Comparison of ENCODE assay signal across 26 cellular contexts in genomic region chr2:19282305-19282704, GRCh38.
"Had no signal": no experiment of that assay in that cellular context is flagged by ENCODE, and none has a peak within 500 bp of the region (broad histone marks: within the 10 kb centered on the region; RNA-seq: fewer than 3 reads in every experiment).

No MANE protein-coding gene starts in this region.

- H3K27me3 ChIP-seq: neutrophil, pancreas, right atrium auricular region, right lobe of liver, sigmoid colon, stomach, thyroid gland, tibial nerve, upper lobe of left lung, vagina had no signal

- H3K4me3 ChIP-seq: pancreas, prostate gland, right atrium auricular region, right lobe of liver, sigmoid colon, stomach, thoracic aorta, thyroid gland, tibial nerve, upper lobe of left lung, vagina had no signal

- H3K9me3 ChIP-seq: neutrophil, pancreas, prostate gland, right atrium auricular region, right lobe of liver, stomach, thoracic aorta, thyroid gland, vagina had no signal

- DNase-seq: naive thymus-derived CD8-positive, alpha-beta T cell; nephron progenitor cell; nucleus accumbens; pancreas; retina; right lobe of liver; sigmoid colon; small intestine; stimulated activated CD4-positive, alpha-beta T cell treated with anti-CD3 and anti-CD28 coated beads, Interleukin-15, amount 100 ng/mL, for 24 hours; stimulated activated CD4-positive, alpha-beta T cell treated with anti-CD3 and anti-CD28 coated beads, Interleukin-2, amount 100 ng/mL, for 24 hours; stimulated activated CD4-positive, alpha-beta T cell treated with anti-CD3 and anti-CD28 coated beads, Interleukin-2, amount 100 ng/mL, for 48 hours; stimulated activated CD4-positive, alpha-beta T cell treated with anti-CD3 and anti-CD28 coated beads, Interleukin-4, amount 100 ng/mL, for 24 hours; stimulated activated naive B cell treated with anti-CD40 and anti-IgM and Interleukin-4, amounts not matched to agents 10 μg/mL and 1 μg/mL and 100 μg/mL, for 72 hours; stimulated activated naive CD4-positive, alpha-beta T cell treated with Interleukin-2 at 50 U/mL for 16 hours; stomach; thyroid gland; trophoblast cell; upper lobe of left lung had no signal

- H3K36me3 ChIP-seq: neutrophil, pancreas, prostate gland, right atrium auricular region, right lobe of liver, sigmoid colon, stomach, thoracic aorta, thyroid gland, tibial nerve, upper lobe of left lung, vagina had no signal

- H3K27ac ChIP-seq: neutrophil, pancreas, prostate gland, right atrium auricular region, right lobe of liver, sigmoid colon, stomach, thoracic aorta, thyroid gland, tibial nerve, upper lobe of left lung, vagina had no signal

- ATAC-seq: naive thymus-derived CD8-positive, alpha-beta T cell; natural killer cell treated with Interleukin-12 subunit alpha and Interleukin-12 subunit beta and Interleukin-15 and Interleukin-18, amount 100 ng/mL, for 72 hours; pancreas; right lobe of liver; stimulated activated effector memory CD8-positive, alpha-beta T cell treated with anti-CD3 and anti-CD28 coated beads, Interleukin-12 subunit alpha, Interleukin-12 subunit beta, amount 100 ng/mL, for 72 hours; stimulated activated naive B cell treated with anti-CD40 and anti-IgM and Interleukin-4, amounts not matched to agents 10 μg/mL and 1 μg/mL and 100 μg/mL, for 72 hours had no signal

- H3K4me1 ChIP-seq: pancreas, prostate gland, right atrium auricular region, right lobe of liver, sigmoid colon, stomach, thyroid gland, tibial nerve, vagina had no signal
